ENCODE assay signal across 14 cellular contexts in genomic region chr5:28305891-28306290, GRCh38.
DNase-seq lines count a peak whose midpoint lies in the region; ATAC-seq lines count a peak whose summit lies in the region.
"Had no signal": no experiment of that assay in that cellular context is flagged by ENCODE, and none has a peak within 500 bp of the region (broad histone marks: within the 10 kb centered on the region; RNA-seq: fewer than 3 reads in every experiment).

No MANE protein-coding gene starts in this region.

- H3K9ac ChIP-seq in adipocyte (ENCODE audit: low read length) = no peak overlapping the region
- H3K9ac ChIP-seq: GM23248 had no signal

- no peak overlapping the region for H3K4me3 ChIP-seq in adipocyte (ENCODE audit: low read length)
- H3K4me3 ChIP-seq: GM23248 had no signal

- H3K4me1 ChIP-seq in adipocyte (ENCODE audit: control insufficient read depth, insufficient read depth, low read length) = no peaks in the 10 kb centered on the region
- H3K4me1 ChIP-seq: Caco-2 had no signal

- DNase-seq in adipocyte (ENCODE audit: low read depth) (peak; percentile 59), fibroblast of gingiva (ENCODE audit: low read depth) (peak; percentile 4), iris pigment epithelial cell (ENCODE audit: low read depth) (peak; percentile 23), NCI-H2107 treated with DMSO at 0.1 percent for 48 hours (lab: John Stamatoyannopoulos, UW; ENCODE audit: unreplicated experiment) (no peak)
- DNase-seq: C1 segment of cervical spinal cord; Caco-2; CD4-positive, alpha-beta memory T cell; DMS153; DND-41; GM23248; H7 had no signal

- peaks cover 12% of the 10 kb centered on the region for H3K9me3 ChIP-seq in adipocyte (ENCODE audit: control insufficient read depth, low read length)

- H3K27me3 ChIP-seq in adipocyte (replicated peaks; ENCODE audit: control insufficient read depth, insufficient read depth, low read length) = no peaks in the 10 kb centered on the region

- ATAC-seq in esophagus mucosa (no peak), GM18858 (IDR thresholded peaks at IDR 0.05; ENCODE audit: unreplicated experiment) (no peak)
- ATAC-seq: HCT116 had no signal

- no peaks in the 10 kb centered on the region for H3K36me3 ChIP-seq in adipocyte (ENCODE audit: control insufficient read depth, insufficient read depth, low read length, severe bottlenecking)
